Comparison of ENCODE assay signal across 14 cellular contexts in the genomic region with DNA sequence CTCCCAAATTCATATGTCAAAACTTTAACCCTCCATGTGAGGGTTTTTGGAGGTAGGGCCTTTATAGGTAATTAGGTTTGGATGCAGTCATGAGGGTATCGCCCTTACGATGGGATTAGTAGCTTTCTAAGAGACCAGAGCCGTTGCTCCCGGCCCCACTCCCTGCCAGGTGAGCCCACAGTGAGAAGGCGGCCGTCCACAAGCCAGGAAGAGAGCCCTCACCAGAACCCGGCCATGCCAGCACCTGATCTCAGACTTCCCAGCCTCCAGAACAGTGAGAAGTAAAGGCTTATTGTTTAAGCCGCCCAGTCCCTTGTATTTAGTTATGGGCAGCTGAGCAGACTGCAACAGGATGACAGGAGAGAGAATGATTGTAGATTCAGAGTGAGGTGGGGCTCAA. TPM values are rescaled to one million over a fixed set of nuclear protein-coding genes. Genes with fewer than 3 reads are reported as not detected.
DNase-seq lines count a peak whose midpoint lies in the region; ATAC-seq and TF ChIP-seq lines count a peak whose summit lies in the region.
"Had no signal": no experiment of that assay in that cellular context is flagged by ENCODE, and none has a peak within 500 bp of the region (broad histone marks: within the 10 kb centered on the region; RNA-seq: fewer than 3 reads in every experiment).

No MANE protein-coding gene starts in this region.

- H3K4me1 ChIP-seq in CD4-positive, CD25-positive, alpha-beta regulatory T cell (ENCODE audit: control insufficient read depth, insufficient read depth, low read length, poor library complexity, severe bottlenecking), result no peaks in the 10 kb centered on the region
- peaks cover 0 to 30% (median 20%) of the 10 kb centered on the region in 6 donors for H3K4me1 ChIP-seq in spleen

- no peaks in the 10 kb centered on the region for H3K9me3 Mint-ChIP-seq in CD4-positive, CD25-positive, alpha-beta regulatory T cell
- no peaks in the 10 kb centered on the region for H3K9me3 Mint-ChIP-seq in naive thymus-derived CD8-positive, alpha-beta T cell
- H3K9me3 Mint-ChIP-seq: CD4-positive, alpha-beta memory T cell had no signal

- H3K36me3 Mint-ChIP-seq in CD4-positive, CD25-positive, alpha-beta regulatory T cell, result peaks cover 39% of the 10 kb centered on the region
- H3K36me3 Mint-ChIP-seq in naive thymus-derived CD8-positive, alpha-beta T cell, result peaks cover 14 to 68% (median 30%) of the 10 kb centered on the region in 3 donors

- no peaks in the 10 kb centered on the region for H3K9me2 ChIP-seq in neural cell (ENCODE audit: insufficient read depth, low read length)

- no peak for ATAC-seq in CD4-positive, CD25-positive, alpha-beta regulatory T cell (ENCODE audit: low read depth in 2 of 2)
- ATAC-seq in HG02870 (IDR thresholded peaks at IDR 0.05; ENCODE audit: unreplicated experiment) (no peak), GM19324 (IDR thresholded peaks at IDR 0.05; ENCODE audit: low FRiP score, unreplicated experiment) (no peak)
- ATAC-seq in naive thymus-derived CD8-positive, alpha-beta T cell, result no peak
- ATAC-seq: GM12878, HCT116 had no signal

- H4K20me1 ChIP-seq in neural cell (ENCODE audit: insufficient read depth), result no peaks in the 10 kb centered on the region

- no peak overlapping the region for H3K4me2 ChIP-seq in neural cell (ENCODE audit: low read length)

- no peak for TF ChIP-seq RAD21 in neural cell (conservative IDR thresholded peaks at IDR 0.05)

- H3F3A ChIP-seq in neural cell (ENCODE audit: insufficient read depth, low read length, poor library complexity, severe bottlenecking), result no peaks in the 10 kb centered on the region

- 87 to 97% (median 91%) methylated on average over 8 of the region's 8 CpGs for WGBS in spleen, 5 donors

- POLR2A ChIA-PET in naive thymus-derived CD8-positive, alpha-beta T cell (lab: Charles Lee), result no interaction called here

- H3K27ac ChIP-seq in CD4-positive, CD25-positive, alpha-beta regulatory T cell (ENCODE audit: insufficient read depth, low read length, poor library complexity, severe bottlenecking), result no peak overlapping the region
- H3K27ac ChIP-seq in WERI-Rb-1 (peak overlapping the region; percentile 71), neural cell (ENCODE audit: low read length) (peak overlapping the region; percentile 36), spleen (no peak overlapping the region)
- H3K27ac ChIP-seq: HL-60 had no signal

- TF ChIP-seq CTCF in WERI-Rb-1 (IDR thresholded peaks at IDR 0.05; ENCODE audit: low read depth, low read length), result no peak
- no peak for TF ChIP-seq CTCF in neural cell (IDR thresholded peaks at IDR 0.05; ENCODE audit: poor library complexity, severe bottlenecking)
- TF ChIP-seq CTCF in spleen (IDR thresholded peaks at IDR 0.05 in 8 of 11, conservative IDR thresholded peaks at IDR 0.05 in 3 of 11), result no peak

- no peaks in the 10 kb centered on the region for H3K36me3 ChIP-seq in CD4-positive, CD25-positive, alpha-beta regulatory T cell (ENCODE audit: control insufficient read depth, insufficient read depth, low read length)
- peaks cover 7% of the 10 kb centered on the region; the same call in 1 of the 2 replicates for H3K36me3 ChIP-seq in WERI-Rb-1
- H3K36me3 ChIP-seq in neural cell (ENCODE audit: insufficient read depth, low read length), result no peaks in the 10 kb centered on the region
- H3K36me3 ChIP-seq in spleen, result peaks cover 0 to 53% (median 0%) of the 10 kb centered on the region in 6 donors

- no peak for TF ChIP-seq EP300 in neural cell (conservative IDR thresholded peaks at IDR 0.05; ENCODE audit: poor library complexity, severe bottlenecking)

- peak overlapping the region in 2 of 3 donors; percentile 7 to 17 for H3K27ac Mint-ChIP-seq in CD4-positive, CD25-positive, alpha-beta regulatory T cell
- H3K27ac Mint-ChIP-seq in naive thymus-derived CD8-positive, alpha-beta T cell, result peak overlapping the region in 1 of 10 donors; percentile 15
- H3K27ac Mint-ChIP-seq: B cell; CD4-positive, alpha-beta memory T cell had no signal

- intact Hi-C loops in spleen (cut with DNase I; ENCODE audit: low total_unique reads), result no loop called here

- H3K4me1 Mint-ChIP-seq in CD4-positive, CD25-positive, alpha-beta regulatory T cell, result peaks cover 0 to 4% (median 0%) of the 10 kb centered on the region in 4 donors
- H3K4me1 Mint-ChIP-seq in naive thymus-derived CD8-positive, alpha-beta T cell, result peaks cover 0 to 12% (median 2%) of the 10 kb centered on the region in 4 donors
- H3K4me1 Mint-ChIP-seq: CD4-positive, alpha-beta memory T cell had no signal

- H3K9ac ChIP-seq in neural cell (ENCODE audit: low read length), result no peak overlapping the region

- no peaks in the 10 kb centered on the region for H3K27me3 Mint-ChIP-seq in CD4-positive, CD25-positive, alpha-beta regulatory T cell
- H3K27me3 Mint-ChIP-seq in naive thymus-derived CD8-positive, alpha-beta T cell, result peaks cover 0 to 3% (median 0%) of the 10 kb centered on the region in 5 donors
- H3K27me3 Mint-ChIP-seq: CD4-positive, alpha-beta memory T cell had no signal

- H3K4me3 ChIP-seq in CD4-positive, CD25-positive, alpha-beta regulatory T cell (ENCODE audit: low read depth, low read length), result no peak overlapping the region
- H3K4me3 ChIP-seq in WERI-Rb-1 (ENCODE audit: low read depth, low read length) (no peak overlapping the region), neural cell (ENCODE audit: low read length) (no peak overlapping the region), spleen (no peak overlapping the region)
- H3K4me3 ChIP-seq: GM12878 had no signal

- H3K9me3 ChIP-seq in CD4-positive, CD25-positive, alpha-beta regulatory T cell (ENCODE audit: control insufficient read depth in 2 of 2, low read length in 2 of 2), result no peaks in the 10 kb centered on the region
- no peaks in the 10 kb centered on the region for H3K9me3 ChIP-seq in WERI-Rb-1 (ENCODE audit: severe bottlenecking)
- no peaks in the 10 kb centered on the region for H3K9me3 ChIP-seq in neural cell (ENCODE audit: low read length)
- no peaks in the 10 kb centered on the region for H3K9me3 ChIP-seq in spleen

- DNase-seq in CD4-positive, CD25-positive, alpha-beta regulatory T cell, result no peak
- peak; percentile 55 for DNase-seq in WERI-Rb-1
- DNase-seq in spleen, result peak; percentile 45
- DNase-seq in naive thymus-derived CD8-positive, alpha-beta T cell, result no peak
- DNase-seq: C1 segment of cervical spinal cord; CD4-positive, alpha-beta memory T cell; IMR-90 had no signal

- H3K4me3 Mint-ChIP-seq in CD4-positive, CD25-positive, alpha-beta regulatory T cell, result no peak overlapping the region
- no peak overlapping the region for H3K4me3 Mint-ChIP-seq in naive thymus-derived CD8-positive, alpha-beta T cell
- H3K4me3 Mint-ChIP-seq: B cell; CD4-positive, alpha-beta memory T cell had no signal

- no peak for TF ChIP-seq POLR2A in spleen (IDR thresholded peaks at IDR 0.05)

- H3K79me2 ChIP-seq in neural cell (replicated peaks; ENCODE audit: insufficient read depth, low read length), result no peaks in the 10 kb centered on the region

- no peak overlapping the region for H2AFZ ChIP-seq in neural cell (ENCODE audit: low read depth, low read length)

- H3K27me3 ChIP-seq in CD4-positive, CD25-positive, alpha-beta regulatory T cell (ENCODE audit: control insufficient read depth, insufficient read depth, low read length), result no peaks in the 10 kb centered on the region
- no peaks in the 10 kb centered on the region for H3K27me3 ChIP-seq in WERI-Rb-1 (ENCODE audit: insufficient read depth, low read depth, severe bottlenecking)
- no peaks in the 10 kb centered on the region for H3K27me3 ChIP-seq in neural cell (ENCODE audit: insufficient read depth, low read depth, low read length)
- peaks cover 0 to 29% (median 0%) of the 10 kb centered on the region in 7 donors for H3K27me3 ChIP-seq in spleen (replicated peaks in 1 of 7)

TF ChIP-seq in neural cell, 6 proteins besides CTCF, POLR2A, EP300 and RAD21:
- TF ChIP-seq MXI1 (conservative IDR thresholded peaks at IDR 0.05; ENCODE audit: poor library complexity, severe bottlenecking) (no peak), EZH2 (IDR thresholded peaks at IDR 0.05; ENCODE audit: borderline replicate concordance, insufficient read depth, low read length, poor library complexity, severe bottlenecking) (no peak), SMC3 (conservative IDR thresholded peaks at IDR 0.05; ENCODE audit: poor library complexity) (no peak), POLR2AphosphoS5 (IDR thresholded peaks at IDR 0.05) (no peak), TAF1 (IDR thresholded peaks at IDR 0.05; ENCODE audit: low read depth) (no peak)
- TF ChIP-seq, protein P1, sequence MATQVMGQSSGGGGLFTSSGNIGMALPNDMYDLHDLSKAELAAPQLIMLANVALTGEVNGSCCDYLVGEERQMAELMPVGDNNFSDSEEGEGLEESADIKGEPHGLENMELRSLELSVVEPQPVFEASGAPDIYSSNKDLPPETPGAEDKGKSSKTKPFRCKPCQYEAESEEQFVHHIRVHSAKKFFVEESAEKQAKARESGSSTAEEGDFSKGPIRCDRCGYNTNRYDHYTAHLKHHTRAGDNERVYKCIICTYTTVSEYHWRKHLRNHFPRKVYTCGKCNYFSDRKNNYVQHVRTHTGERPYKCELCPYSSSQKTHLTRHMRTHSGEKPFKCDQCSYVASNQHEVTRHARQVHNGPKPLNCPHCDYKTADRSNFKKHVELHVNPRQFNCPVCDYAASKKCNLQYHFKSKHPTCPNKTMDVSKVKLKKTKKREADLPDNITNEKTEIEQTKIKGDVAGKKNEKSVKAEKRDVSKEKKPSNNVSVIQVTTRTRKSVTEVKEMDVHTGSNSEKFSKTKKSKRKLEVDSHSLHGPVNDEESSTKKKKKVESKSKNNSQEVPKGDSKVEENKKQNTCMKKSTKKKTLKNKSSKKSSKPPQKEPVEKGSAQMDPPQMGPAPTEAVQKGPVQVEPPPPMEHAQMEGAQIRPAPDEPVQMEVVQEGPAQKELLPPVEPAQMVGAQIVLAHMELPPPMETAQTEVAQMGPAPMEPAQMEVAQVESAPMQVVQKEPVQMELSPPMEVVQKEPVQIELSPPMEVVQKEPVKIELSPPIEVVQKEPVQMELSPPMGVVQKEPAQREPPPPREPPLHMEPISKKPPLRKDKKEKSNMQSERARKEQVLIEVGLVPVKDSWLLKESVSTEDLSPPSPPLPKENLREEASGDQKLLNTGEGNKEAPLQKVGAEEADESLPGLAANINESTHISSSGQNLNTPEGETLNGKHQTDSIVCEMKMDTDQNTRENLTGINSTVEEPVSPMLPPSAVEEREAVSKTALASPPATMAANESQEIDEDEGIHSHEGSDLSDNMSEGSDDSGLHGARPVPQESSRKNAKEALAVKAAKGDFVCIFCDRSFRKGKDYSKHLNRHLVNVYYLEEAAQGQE (IDR thresholded peaks at IDR 0.05; ENCODE audit: borderline replicate concordance), result no peak

RNA-seq across cellular contexts. Expression of a gene that starts 40.8 kb away (rescaled TPM):
- 57.5 TPM for total RNA-seq in CD4-positive, CD25-positive, alpha-beta regulatory T cell
- polyA plus RNA-seq in CD4-positive, CD25-positive, alpha-beta regulatory T cell, result 100 to 1,000 TPM in 1 of 4 donors, 10 to 100 TPM in 3; 84.1 to 104 (median 89.2) TPM
- 26.4 and 26.9 TPM in 2 replicates for polyA plus RNA-seq in neural cell
- 19.2 and 22.5 TPM in 2 replicates for polyA minus RNA-seq in neural cell
- total RNA-seq in spleen, result 10 to 100 TPM; 63.9 to 97.2 (median 77.8) TPM
- 10 to 100 TPM; 40.4 to 58.5 (median 46.8) TPM for polyA plus RNA-seq in spleen
- 10 to 100 TPM; 78.8 to 80.1 TPM for total RNA-seq in naive thymus-derived CD8-positive, alpha-beta T cell
- 10 to 100 TPM; 87.3 to 95.9 (median 93.4) TPM for polyA plus RNA-seq in naive thymus-derived CD8-positive, alpha-beta T cell

Comparison
In these comparisons a context has a peak if more than half of its experiments do, and no peak if none do; other contexts are left out.
1. DNase-seq: peak in WERI-Rb-1 (single experiment) and spleen (single experiment); none in CD4-positive, CD25-positive, alpha-beta regulatory T cell (0 of 3) and naive thymus-derived CD8-positive, alpha-beta T cell (0 of 10).
2. H3K27ac ChIP-seq: peak in WERI-Rb-1 (single experiment) and neural cell (single experiment); none in CD4-positive, CD25-positive, alpha-beta regulatory T cell (single experiment) and spleen (0 of 8).